11 cellular contexts compared by ENCODE assay signal in genomic region chr11:18280438-18281046, GRCh38. TPM values are rescaled to one million over a fixed set of nuclear protein-coding genes. Genes with fewer than 3 reads are reported as not detected.
DNase-seq lines count a peak whose midpoint lies in the region; ATAC-seq and TF ChIP-seq lines count a peak whose summit lies in the region.
"Had no signal": no experiment of that assay in that cellular context is flagged by ENCODE, and none has a peak within 500 bp of the region (broad histone marks: within the 10 kb centered on the region; RNA-seq: fewer than 3 reads in every experiment).

No MANE protein-coding gene starts in this region.

- TF ChIP-seq CTCF in transverse colon (IDR thresholded peaks at IDR 0.05) = no peak
- no peak for TF ChIP-seq CTCF in WERI-Rb-1 (IDR thresholded peaks at IDR 0.05; ENCODE audit: low read depth, low read length)

- peaks cover 7% of the 10 kb centered on the region for H3K4me1 Mint-ChIP-seq in activated naive CD8-positive, alpha-beta T cell treated with anti-CD3 and anti-CD28 coated beads for 36 hours

- peaks cover 0 to 20% (median 4%) of the 10 kb centered on the region in 4 donors for H3K36me3 ChIP-seq in transverse colon
- H3K36me3 ChIP-seq in WERI-Rb-1 = peaks cover 35% of the 10 kb centered on the region

- no peak for TF ChIP-seq EP300 in transverse colon (IDR thresholded peaks at IDR 0.05; ENCODE audit: low read depth)

- 58 to 72% methylated on average over 4 of the region's 4 CpGs for WGBS in transverse colon (ENCODE audit: low coverage in 1 of 2), 2 donors

- peak overlapping the region; percentile 31 for H3K27ac Mint-ChIP-seq in activated naive CD8-positive, alpha-beta T cell treated with anti-CD3 and anti-CD28 coated beads for 36 hours

- H3K4me3 Mint-ChIP-seq in activated naive CD8-positive, alpha-beta T cell treated with anti-CD3 and anti-CD28 coated beads for 36 hours = no peak overlapping the region

- H3K4me1 ChIP-seq in transverse colon = no peaks in the 10 kb centered on the region
- H3K4me1 ChIP-seq: adrenal gland had no signal

- no peaks in the 10 kb centered on the region for H3K9me3 Mint-ChIP-seq in activated naive CD8-positive, alpha-beta T cell treated with anti-CD3 and anti-CD28 coated beads for 36 hours

- H3K27ac ChIP-seq in transverse colon (no peak overlapping the region), WERI-Rb-1 (no peak overlapping the region)
- H3K27ac ChIP-seq: adrenal gland, SK-N-MC had no signal

- H3K4me3 ChIP-seq in transverse colon (no peak overlapping the region), WERI-Rb-1 (ENCODE audit: low read depth, low read length) (no peak overlapping the region)
- H3K4me3 ChIP-seq: adrenal gland, SK-N-MC had no signal

- H3K9me3 ChIP-seq in transverse colon (no peaks in the 10 kb centered on the region), WERI-Rb-1 (ENCODE audit: severe bottlenecking) (no peaks in the 10 kb centered on the region)
- H3K9me3 ChIP-seq: adrenal gland had no signal

- H3K27me3 Mint-ChIP-seq in activated naive CD8-positive, alpha-beta T cell treated with anti-CD3 and anti-CD28 coated beads for 36 hours = no peaks in the 10 kb centered on the region

- in situ Hi-C loops in transverse colon (cut with MboI; ENCODE audit: low pct_ligation_motif_present in 1 of 4, low pct_unique_long_range_greater_than_20kb in 1 of 4, low sequenced_read_pairs in 3 of 4) = no loop called here

- H3K36me3 Mint-ChIP-seq in activated naive CD8-positive, alpha-beta T cell treated with anti-CD3 and anti-CD28 coated beads for 36 hours = peaks cover 3% of the 10 kb centered on the region

- intact Hi-C loops in transverse colon (cut with DNase I; ENCODE audit: low total_unique reads) = no loop called here

- TF ChIP-seq POLR2A in transverse colon (IDR thresholded peaks at IDR 0.05) = no peak

- no peak for DNase-seq in activated naive CD8-positive, alpha-beta T cell treated with anti-CD3 and anti-CD28 coated beads for 36 hours
- no peak for DNase-seq in transverse colon
- DNase-seq in H4 (ENCODE audit: low spot score) = no peak
- no peak for DNase-seq in WERI-Rb-1
- DNase-seq in kidney tubule cell (ENCODE audit: low spot score) = no peak
- DNase-seq: adrenal gland, GDM1 had no signal

- H3K27me3 ChIP-seq in transverse colon (no peaks in the 10 kb centered on the region), WERI-Rb-1 (ENCODE audit: insufficient read depth, low read depth, severe bottlenecking) (no peaks in the 10 kb centered on the region)
- H3K27me3 ChIP-seq: adrenal gland had no signal

- peak; percentile 72 for ATAC-seq in GM18508 (IDR thresholded peaks at IDR 0.05; ENCODE audit: insufficient read depth, unreplicated experiment)
- peak; percentile 85 for ATAC-seq in GM21360 (IDR thresholded peaks at IDR 0.05; ENCODE audit: unreplicated experiment)
- peak; percentile 89 for ATAC-seq in HG03135 (IDR thresholded peaks at IDR 0.05; ENCODE audit: unreplicated experiment)

RNA-seq across cellular contexts. Expression of gene SAA1, which starts 14.5 kb away (rescaled TPM):
- not detected for total RNA-seq in activated naive CD8-positive, alpha-beta T cell treated with anti-CD3 and anti-CD28 coated beads for 36 hours
- 10 to 100 TPM in 2 of 4 donors, 1 to 10 TPM in 1, not detected in 1; 6.0 to 38.9 (median 17.1) TPM for total RNA-seq in transverse colon
- not detected in 2 replicates for total RNA-seq in H4 (2014; rRNA removed; shearing (Covaris generic))

RNA-seq across cellular contexts. Expression of gene SAA2, which starts 32.1 kb away (rescaled TPM):
- not detected for total RNA-seq in activated naive CD8-positive, alpha-beta T cell treated with anti-CD3 and anti-CD28 coated beads for 36 hours
- total RNA-seq in transverse colon = 1 to 10 TPM in 2 of 4 donors, not detected in 2; 1.1 to 4.4 TPM
- total RNA-seq in H4 (2014; rRNA removed; shearing (Covaris generic)) = not detected in 2 replicates

RNA-seq across cellular contexts. Expression of gene HPS5, which starts 41.4 kb away (rescaled TPM):
- total RNA-seq in activated naive CD8-positive, alpha-beta T cell treated with anti-CD3 and anti-CD28 coated beads for 36 hours = 10 to 100 TPM; 14.1 to 15.9 TPM
- 10 to 100 TPM in 3 of 4 donors, 1 to 10 TPM in 1; 3.0 to 18.9 (median 14.2) TPM for total RNA-seq in transverse colon
- total RNA-seq in H4 (2014; rRNA removed; shearing (Covaris generic)) = 22.5 and 28.8 TPM in 2 replicates

RNA-seq across cellular contexts. Expression of gene GTF2H1, which starts 41.8 kb away (rescaled TPM):
- total RNA-seq in activated naive CD8-positive, alpha-beta T cell treated with anti-CD3 and anti-CD28 coated beads for 36 hours = 10 to 100 TPM; 61.1 to 63.2 TPM
- 100 to 1,000 TPM in 1 of 4 donors, 10 to 100 TPM in 3; 46.6 to 147 (median 60.0) TPM for total RNA-seq in transverse colon
- total RNA-seq in H4 (2014; rRNA removed; shearing (Covaris generic)) = 80.5 and 83.3 TPM in 2 replicates

RNA-seq across cellular contexts. Expression of gene SAA4, which starts 43.9 kb away (rescaled TPM):
- total RNA-seq in activated naive CD8-positive, alpha-beta T cell treated with anti-CD3 and anti-CD28 coated beads for 36 hours = not detected
- not detected for total RNA-seq in transverse colon
- total RNA-seq in H4 (2014; rRNA removed; shearing (Covaris generic)) = not detected in 2 replicates
